In the genomic region with DNA sequence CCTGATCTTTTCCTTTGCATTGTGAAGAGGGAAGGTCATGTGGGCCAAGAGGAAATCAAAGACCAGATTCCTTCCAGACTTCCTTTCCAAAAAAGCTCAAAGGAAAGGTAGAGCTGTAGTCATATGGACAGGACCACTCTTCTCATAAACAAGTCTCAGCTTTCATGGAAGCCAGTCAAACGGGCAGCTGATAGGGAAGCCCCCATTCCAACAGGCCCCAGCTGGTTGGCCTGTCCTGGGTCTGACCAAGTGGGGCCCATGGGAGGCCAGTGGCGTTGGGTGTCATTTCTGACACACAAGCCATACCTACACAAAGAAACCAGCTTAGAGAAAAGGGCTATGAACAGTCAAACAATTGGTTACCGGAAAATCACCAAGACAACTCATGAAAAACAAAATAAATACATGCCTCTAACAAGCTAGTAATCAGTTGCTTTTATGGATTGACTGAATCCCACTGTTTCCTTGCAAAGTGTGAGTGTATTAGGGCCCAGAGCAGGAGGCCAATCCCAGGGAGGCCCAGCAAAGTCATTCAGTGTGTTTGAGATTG, we compare ENCODE assay signal across 20 cellular contexts.
DNase-seq lines count a peak whose midpoint lies in the region; ATAC-seq and TF ChIP-seq lines count a peak whose summit lies in the region.
"Had no signal": no experiment of that assay in that cellular context is flagged by ENCODE, and none has a peak within 500 bp of the region (broad histone marks: within the 10 kb centered on the region; RNA-seq: fewer than 3 reads in every experiment).

No MANE protein-coding gene starts in this region.

- H3K36me3 ChIP-seq in heart left ventricle (no peaks in the 10 kb centered on the region), spleen (no peaks in the 10 kb centered on the region), A673 (ENCODE audit: insufficient read depth, low read length, poor library complexity, severe bottlenecking) (no peaks in the 10 kb centered on the region)
- H3K36me3 ChIP-seq: BLaER1 had no signal

- intact Hi-C loops in heart left ventricle (cut with DNase I) = loop anchor here in 5 of 10 donors (5.0 to 10.0 kb wide), 5 partner anchors 149 to 281 kb away; a partner anchor contains a TSS
- intact Hi-C loops in cardiac septum (cut with DNase I) = no loop called here
- intact Hi-C loops in spleen (cut with DNase I; ENCODE audit: low total_unique reads) = no loop called here
- intact Hi-C loops in A673 (cut with micrococcal nuclease; ENCODE audit: unreplicated experiment) = no loop called here

- TF ChIP-seq CTCF in heart left ventricle (IDR thresholded peaks at IDR 0.05) = no peak
- no peak for TF ChIP-seq CTCF in spleen (IDR thresholded peaks at IDR 0.05 in 8 of 11, conservative IDR thresholded peaks at IDR 0.05 in 3 of 11)
- no peak for TF ChIP-seq CTCF in A673 (conservative IDR thresholded peaks at IDR 0.05; ENCODE audit: low read depth, low read length)

- H3K4me3 ChIP-seq in heart left ventricle (no peak overlapping the region), spleen (no peak overlapping the region), A673 (ENCODE audit: low read depth, low read length, poor library complexity, severe bottlenecking) (no peak overlapping the region)
- H3K4me3 ChIP-seq: BLaER1 had no signal

- H3K27ac ChIP-seq in heart left ventricle (peak overlapping the region in 8 of 12 donors; percentile 20 to 70 (median 56)), spleen (no peak overlapping the region), A673 (ENCODE audit: low read depth, low read length, poor library complexity, severe bottlenecking) (no peak overlapping the region)
- H3K27ac ChIP-seq: BLaER1, KMS-11 had no signal

- H3K27me3 ChIP-seq in heart left ventricle (peaks cover 0 to 2% (median 0%) of the 10 kb centered on the region in 9 donors), spleen (replicated peaks in 1 of 7) (no peaks in the 10 kb centered on the region), A673 (replicated peaks; ENCODE audit: insufficient read depth, low read depth, low read length, poor library complexity) (no peaks in the 10 kb centered on the region)
- H3K27me3 ChIP-seq: BLaER1 had no signal

- 41 to 51% (median 43%) methylated on average over 3 of the region's 3 CpGs for WGBS in heart left ventricle, 4 donors
- WGBS in spleen, 5 donors = 49 to 90% (median 70%) methylated on average over 2 to 3 of the region's 3 CpGs

- POLR2A ChIA-PET in A673 (lab: Charles Lee; ENCODE audit: low non-redundant PET) = no interaction called here

- CTCF ChIA-PET in A673 (lab: Charles Lee) = no interaction called here

- TF ChIP-seq POLR2A in heart left ventricle (IDR thresholded peaks at IDR 0.05) = no peak
- TF ChIP-seq POLR2A in spleen (IDR thresholded peaks at IDR 0.05) = no peak

- BruUV-seq in A673 (replicated peaks; lab: Mats Ljungman, UMichigan) = no TSS peak

- peaks cover 0 to 20% (median 4%) of the 10 kb centered on the region in 12 donors for H3K4me1 ChIP-seq in heart left ventricle
- no peaks in the 10 kb centered on the region for H3K4me1 ChIP-seq in spleen
- H3K4me1 ChIP-seq in A673 (ENCODE audit: insufficient read depth, low read length, poor library complexity, severe bottlenecking) = no peaks in the 10 kb centered on the region

- H3K9me3 ChIP-seq in heart left ventricle (no peaks in the 10 kb centered on the region), spleen (no peaks in the 10 kb centered on the region), A673 (ENCODE audit: low read depth, low read length, poor library complexity, severe bottlenecking) (no peaks in the 10 kb centered on the region)
- H3K9me3 ChIP-seq: BLaER1 had no signal

- no peak for DNase-seq in heart left ventricle
- DNase-seq in cardiac septum (ENCODE audit: low spot score) = no peak
- DNase-seq in dermis blood vessel endothelial cell = peak; percentile 82
- peak; percentile 49 for DNase-seq in mesenteric fat pad (ENCODE audit: low spot score)
- DNase-seq in spleen = peak; percentile 46
- no peak for DNase-seq in dedifferentiated amniotic fluid mesenchymal stem cell (ENCODE audit: extremely low spot score)
- no peak for DNase-seq in A673 (ENCODE audit: low spot score)
- DNase-seq: 8988T; CD8-positive, alpha-beta memory T cell; DND-41; HCEC 1CT; NCI-H1048; NCI-H1436 treated with DMSO at 0.1 percent for 48 hours; NCI-H2081; NCI-H510A; NCI-H774; PC-3 had no signal

- ATAC-seq in heart left ventricle = no peak
- no peak for ATAC-seq in HG02884 (IDR thresholded peaks at IDR 0.05; ENCODE audit: unreplicated experiment)
- ATAC-seq: PC-3 had no signal

Comparison
In these comparisons a context has a peak if more than half of its experiments do, and no peak if none do; other contexts are left out.
1. DNase-seq: peak in dermis blood vessel endothelial cell (single experiment), mesenteric fat pad (single experiment) and spleen (single experiment); none in heart left ventricle (0 of 5), cardiac septum (single experiment), dedifferentiated amniotic fluid mesenchymal stem cell (single experiment) and A673 (single experiment).
2. H3K27ac ChIP-seq: peak in heart left ventricle (8 of 12); none in spleen (0 of 8) and A673 (single experiment).